2 cellular contexts compared by ENCODE assay signal in genomic region chr9:88053888-88054501, GRCh38.
TF ChIP-seq lines count a peak whose summit lies in the region.

No MANE protein-coding gene starts in this region.

TF ChIP-seq in K562, 482 proteins besides CTCF, POLR2A, EP300 and RAD21 (continued from another document):
- no peak for TF ChIP-seq ZBTB11 (CRISPR knock-in tag; IDR thresholded peaks at IDR 0.05)
- TF ChIP-seq FOXA1 (IDR thresholded peaks at IDR 0.05; ENCODE audit: borderline replicate concordance) = no peak
- TF ChIP-seq CBFA2T3 (IDR thresholded peaks at IDR 0.05) = peak; percentile 14; the same call in 1 of the 2 replicates
- no peak for TF ChIP-seq ZBTB9 (CRISPR knock-in tag; IDR thresholded peaks at IDR 0.05)

TF ChIP-seq in HepG2, 621 proteins besides CTCF, POLR2A, EP300 and RAD21 (continued from another document):
- no peak for TF ChIP-seq DBP (CRISPR knock-in tag; IDR thresholded peaks at IDR 0.05; ENCODE audit: not compliant biosample characterization)
TF ChIP-seq in HepG2: peak in this region for 1.
